Comparison of ENCODE assay signal across 17 cellular contexts in genomic region chrX:18676050-18676449, GRCh38. TPM values are rescaled to one million over a fixed set of nuclear protein-coding genes. Genes with fewer than 3 reads are reported as not detected.
DNase-seq lines count a peak whose midpoint lies in the region; ATAC-seq and TF ChIP-seq lines count a peak whose summit lies in the region.
"Had no signal": no experiment of that assay in that cellular context is flagged by ENCODE, and none has a peak within 500 bp of the region (broad histone marks: within the 10 kb centered on the region; RNA-seq: fewer than 3 reads in every experiment).

No MANE protein-coding gene starts in this region.

- DNase-seq in NCI-H82 (lab: John Stamatoyannopoulos, UW) = peak; percentile 27
- DNase-seq in NCI-H82 treated with DMSO at 0.1 percent for 48 hours (lab: John Stamatoyannopoulos, UW; ENCODE audit: unreplicated experiment) = no peak
- no peak for DNase-seq in DND-41
- no peak for DNase-seq in T-helper 17 cell
- no peak for DNase-seq in naive thymus-derived CD8-positive, alpha-beta T cell
- DNase-seq in left cardiac atrium = no peak
- DNase-seq in PC-9 = no peak
- DNase-seq: effector memory CD4-positive, alpha-beta T cell; GDM1; NCI-H2029 treated with DMSO at 0.1 percent for 48 hours; NCI-H524 treated with DMSO at 0.1 percent for 48 hours; T-helper 9 cell had no signal

- intact Hi-C loops in left cardiac atrium (cut with DNase I) = no loop called here
- intact Hi-C loops in PC-9 (cut with micrococcal nuclease; ENCODE audit: unreplicated experiment) = no loop called here

- H3K36me3 ChIP-seq in DND-41 (ENCODE audit: insufficient read depth, low read length) = no peaks in the 10 kb centered on the region
- no peaks in the 10 kb centered on the region for H3K36me3 ChIP-seq in PC-9 (ENCODE audit: low read depth)

- H3K4me3 ChIP-seq in DND-41 (ENCODE audit: low read depth in 1 of 2, low read length in 2 of 2) (no peak overlapping the region), PC-9 (no peak overlapping the region)

- no peaks in the 10 kb centered on the region for H3K9me3 ChIP-seq in DND-41 (ENCODE audit: insufficient read depth, low read length, severe bottlenecking)
- no peaks in the 10 kb centered on the region for H3K9me3 ChIP-seq in T-helper 17 cell (ENCODE audit: control insufficient read depth, low read length, poor library complexity, severe bottlenecking)
- no peaks in the 10 kb centered on the region for H3K9me3 ChIP-seq in PC-9 (ENCODE audit: insufficient read depth, low read depth)
- H3K9me3 ChIP-seq: testis had no signal

- H2AFZ ChIP-seq in DND-41 (ENCODE audit: low read depth, low read length) = no peak overlapping the region
- H2AFZ ChIP-seq in PC-9 = no peak overlapping the region

- ATAC-seq in DND-41 (ENCODE audit: insufficient read depth, low read depth) = no peak
- ATAC-seq in T-helper 17 cell = no peak
- ATAC-seq in naive thymus-derived CD8-positive, alpha-beta T cell = no peak
- no peak for ATAC-seq in left cardiac atrium
- no peak for ATAC-seq in GM18498 (IDR thresholded peaks at IDR 0.05; ENCODE audit: unreplicated experiment)

- H3K4me1 ChIP-seq in DND-41 (ENCODE audit: insufficient read depth, low read length) (peaks cover 13% of the 10 kb centered on the region), PC-9 (replicated peaks; ENCODE audit: insufficient read depth) (peaks cover 4% of the 10 kb centered on the region; the same call in 1 of the 2 replicates)
- H3K4me1 ChIP-seq: testis had no signal

- peak overlapping the region; percentile 72; the same call in 1 of the 2 replicates for H3K4me2 ChIP-seq in DND-41 (ENCODE audit: insufficient read depth, low read length)
- H3K4me2 ChIP-seq in PC-9 = no peak overlapping the region

- H3K79me2 ChIP-seq in DND-41 (ENCODE audit: insufficient read depth, low read length) (no peaks in the 10 kb centered on the region), PC-9 (ENCODE audit: low read depth) (no peaks in the 10 kb centered on the region)

- no peaks in the 10 kb centered on the region for H3K27me3 ChIP-seq in DND-41 (ENCODE audit: insufficient read depth, low read length, poor library complexity)
- H3K27me3 ChIP-seq in PC-9 (ENCODE audit: insufficient read depth, low read depth) = no peaks in the 10 kb centered on the region
- H3K27me3 ChIP-seq: testis had no signal

- peaks cover 0 to 3% (median 0%) of the 10 kb centered on the region in 9 donors for H3K9me3 Mint-ChIP-seq in naive thymus-derived CD8-positive, alpha-beta T cell

- peaks cover 2% of the 10 kb centered on the region for H3K36me3 Mint-ChIP-seq in T-helper 17 cell (ENCODE audit: low read depth)
- no peaks in the 10 kb centered on the region for H3K36me3 Mint-ChIP-seq in naive thymus-derived CD8-positive, alpha-beta T cell

- H3K27me3 Mint-ChIP-seq in T-helper 17 cell = no peaks in the 10 kb centered on the region
- H3K27me3 Mint-ChIP-seq in naive thymus-derived CD8-positive, alpha-beta T cell = peaks cover 0 to 2% (median 0%) of the 10 kb centered on the region in 5 donors

- peaks cover 9% of the 10 kb centered on the region for H3K4me1 Mint-ChIP-seq in T-helper 17 cell
- peaks cover 0 to 16% (median 5%) of the 10 kb centered on the region in 4 donors for H3K4me1 Mint-ChIP-seq in naive thymus-derived CD8-positive, alpha-beta T cell

- CTCF ChIA-PET in PC-9 (lab: Charles Lee) = interaction anchor here (0.7 to 0.9 kb wide), 2 partner anchors 123 to 331 kb away, joined by 4 to 18 read pairs; no protein-coding TSS in a partner anchor

- peak overlapping the region; percentile 28 for H3K4me3 Mint-ChIP-seq in T-helper 17 cell
- H3K4me3 Mint-ChIP-seq in naive thymus-derived CD8-positive, alpha-beta T cell = peak overlapping the region in 8 of 10 donors; percentile 18 to 88 (median 46)

- H3K9ac ChIP-seq in DND-41 (ENCODE audit: low read depth, low read length) = no peak overlapping the region

- TF ChIP-seq CTCF in DND-41 (IDR thresholded peaks at IDR 0.05; ENCODE audit: borderline replicate concordance, extremely low read depth, low read length, poor library complexity, severe bottlenecking) (no peak), PC-9 (conservative IDR thresholded peaks at IDR 0.05) (no peak)

- H3K27ac Mint-ChIP-seq in T-helper 17 cell = peak overlapping the region; percentile 92
- H3K27ac Mint-ChIP-seq in naive thymus-derived CD8-positive, alpha-beta T cell = peak overlapping the region in 7 of 10 donors; percentile 17 to 96 (median 71)

- POLR2A ChIA-PET in naive thymus-derived CD8-positive, alpha-beta T cell (lab: Charles Lee) = interaction anchor here (0.5 kb wide), 1 partner anchor 308 kb away, joined by 3 read pairs; the partner anchor contains the start of gene PHKA2
- POLR2A ChIA-PET in PC-9 (lab: Charles Lee; ENCODE audit: unreplicated experiment) = no interaction called here

- H3K27ac ChIP-seq in DND-41 (ENCODE audit: low read length) (no peak overlapping the region), PC-9 (no peak overlapping the region)

- H3F3A ChIP-seq in PC-9 (ENCODE audit: insufficient read depth, low read depth) = no peaks in the 10 kb centered on the region

- no peaks in the 10 kb centered on the region for H3K9me2 ChIP-seq in PC-9 (ENCODE audit: insufficient read depth)

- BruUV-seq in PC-9 (replicated peaks; lab: Mats Ljungman, UMichigan) = no TSS peak

- H4K20me1 ChIP-seq in DND-41 (ENCODE audit: insufficient read depth, low read length) = no peaks in the 10 kb centered on the region
- H4K20me1 ChIP-seq in PC-9 (ENCODE audit: insufficient read depth) = no peaks in the 10 kb centered on the region

RNA-seq across cellular contexts. Expression of gene RS1, which starts 4.1 kb away (rescaled TPM):
- not detected for total RNA-seq in T-helper 17 cell
- not detected for total RNA-seq in naive thymus-derived CD8-positive, alpha-beta T cell
- not detected for polyA plus RNA-seq in naive thymus-derived CD8-positive, alpha-beta T cell
- total RNA-seq in left cardiac atrium = not detected
- total RNA-seq in PC-9 (2021) = not detected in 2 replicates
- total RNA-seq: bronchial epithelial cell, M059J, RPMI7951, testis had no signal

RNA-seq across cellular contexts. Expression of gene PPEF1, which starts 31.4 kb away (rescaled TPM):
- under 1 TPM in 1 of 2 donors, not detected in 1; 0.39 TPM for total RNA-seq in T-helper 17 cell
- total RNA-seq in naive thymus-derived CD8-positive, alpha-beta T cell = under 1 TPM; 0.26 to 0.55 TPM
- under 1 TPM in 1 of 3 donors, not detected in 2; 0.75 TPM for polyA plus RNA-seq in naive thymus-derived CD8-positive, alpha-beta T cell
- 1 to 10 TPM in 1 of 2 donors, under 1 TPM in 1; 0.09 to 1.4 TPM for total RNA-seq in left cardiac atrium
- total RNA-seq in PC-9 (2021) = not detected in 2 replicates
- total RNA-seq: bronchial epithelial cell, M059J, RPMI7951 had no signal
